Comparison of ENCODE assay signal across 8 cellular contexts in genomic region chr1:29122987-29123870, GRCh38.
DNase-seq lines count a peak whose midpoint lies in the region; ATAC-seq and TF ChIP-seq lines count a peak whose summit lies in the region.

No MANE protein-coding gene starts in this region.

- H3K27me3 ChIP-seq in RWPE2 (ENCODE audit: insufficient read depth, poor library complexity, severe bottlenecking) (peaks cover 16% of the 10 kb centered on the region), mucosa of rectum (ENCODE audit: control insufficient read depth in 2 of 2, insufficient read depth in 2 of 2, low read length in 2 of 2) (peaks cover 11 to 20% of the 10 kb centered on the region in 2 donors)

- H3K4me3 ChIP-seq in RWPE2 (ENCODE audit: severe bottlenecking) = peak overlapping the region; percentile 51
- H3K4me3 ChIP-seq in mucosa of rectum (ENCODE audit: low read length in 2 of 2) = peak overlapping the region; percentile 41 to 56

- TF ChIP-seq CTCF in RWPE2 (IDR thresholded peaks at IDR 0.05; ENCODE audit: poor library complexity, severe bottlenecking) = no peak

- peaks cover 3% of the 10 kb centered on the region; the same call in 1 of the 2 replicates for H3K36me3 ChIP-seq in RWPE2 (ENCODE audit: low read depth)
- no peaks in the 10 kb centered on the region for H3K36me3 ChIP-seq in mucosa of rectum (ENCODE audit: control insufficient read depth in 2 of 2, insufficient read depth in 2 of 2, low read length in 2 of 2)

- no peaks in the 10 kb centered on the region for H3K9me3 ChIP-seq in RWPE2 (ENCODE audit: severe bottlenecking)
- H3K9me3 ChIP-seq in mucosa of rectum (ENCODE audit: control insufficient read depth in 2 of 2, low read length in 2 of 2) = no peaks in the 10 kb centered on the region

- DNase-seq in DMS53 treated with DMSO at 0.1 percent for 48 hours (lab: John Stamatoyannopoulos, UW; ENCODE audit: unreplicated experiment) = peak; percentile 12
- no peak for DNase-seq in RWPE2 (ENCODE audit: low spot score)
- peak; percentile 74 for DNase-seq in ecto neural progenitor cell (ENCODE audit: low spot score)
- no peak for DNase-seq in kidney glomerular epithelial cell (lab: John Stamatoyannopoulos, UW)
- no peak for DNase-seq in amygdala (lab: John Stamatoyannopoulos, UW)

- no peaks in the 10 kb centered on the region for H3K4me1 ChIP-seq in RWPE2 (ENCODE audit: insufficient read depth, poor library complexity, severe bottlenecking)
- peaks cover 15 to 20% of the 10 kb centered on the region in 2 donors for H3K4me1 ChIP-seq in mucosa of rectum (ENCODE audit: control insufficient read depth in 2 of 2, insufficient read depth in 2 of 2, low read length in 2 of 2)

- peak overlapping the region; percentile 24 to 57 for H3K9ac ChIP-seq in mucosa of rectum (ENCODE audit: low read depth in 1 of 2, low read length in 2 of 2)

- ATAC-seq in RWPE2 (ENCODE audit: low read depth) = peak; percentile 8; the same call in 1 of the 3 replicates
- no peak for ATAC-seq in GM18858 (IDR thresholded peaks at IDR 0.05; ENCODE audit: unreplicated experiment)
- no peak for ATAC-seq in GM18909 (IDR thresholded peaks at IDR 0.05; ENCODE audit: poor library complexity, unreplicated experiment)

- H3K27ac ChIP-seq in RWPE2 (ENCODE audit: poor library complexity, severe bottlenecking) (peak overlapping the region; percentile 37), mucosa of rectum (ENCODE audit: low read depth in 2 of 2, low read length in 2 of 2) (peak overlapping the region; percentile 75 to 86)

Comparison
In these comparisons a context has a peak if more than half of its experiments do, and no peak if none do; other contexts are left out.
1. DNase-seq: peak in DMS53 treated with DMSO at 0.1 percent for 48 hours (single experiment) and ecto neural progenitor cell (single experiment); none in RWPE2 (single experiment), kidney glomerular epithelial cell (single experiment) and amygdala (0 of 56).